Comparison of ENCODE assay signal across 1 cellular context in the genomic region with DNA sequence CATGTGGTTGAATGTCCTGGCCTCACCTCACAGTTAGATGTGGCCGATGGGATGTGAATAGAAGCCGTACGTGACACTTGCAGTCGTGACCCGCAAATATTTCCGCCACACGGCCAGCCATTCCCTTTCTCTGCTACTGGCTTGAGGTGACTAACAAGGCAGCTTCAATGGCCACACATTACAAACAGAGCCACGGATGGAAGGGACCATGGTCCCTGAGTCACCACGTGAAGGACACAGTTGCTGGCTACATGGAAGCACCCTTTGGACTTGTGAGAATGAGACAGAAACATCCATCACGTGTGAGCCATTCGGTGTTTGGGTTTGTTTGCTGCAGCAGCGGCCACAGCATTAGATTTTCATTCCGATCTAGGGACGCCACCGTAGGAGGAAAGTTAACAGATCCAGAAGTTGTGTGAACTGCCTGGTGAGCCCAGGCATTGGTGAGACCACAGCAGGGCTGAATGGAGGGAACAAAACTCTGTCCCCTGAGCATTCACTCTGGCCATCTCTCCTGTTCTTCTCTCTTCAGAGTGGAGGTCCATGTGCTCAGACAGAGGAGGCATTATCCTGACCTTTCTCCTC.
TF ChIP-seq lines count a peak whose summit lies in the region.

No MANE protein-coding gene starts in this region.

TF ChIP-seq in HepG2, 621 proteins besides CTCF, POLR2A, EP300 and RAD21 (continued from another document and continues in another):
- TF ChIP-seq, protein P1, sequence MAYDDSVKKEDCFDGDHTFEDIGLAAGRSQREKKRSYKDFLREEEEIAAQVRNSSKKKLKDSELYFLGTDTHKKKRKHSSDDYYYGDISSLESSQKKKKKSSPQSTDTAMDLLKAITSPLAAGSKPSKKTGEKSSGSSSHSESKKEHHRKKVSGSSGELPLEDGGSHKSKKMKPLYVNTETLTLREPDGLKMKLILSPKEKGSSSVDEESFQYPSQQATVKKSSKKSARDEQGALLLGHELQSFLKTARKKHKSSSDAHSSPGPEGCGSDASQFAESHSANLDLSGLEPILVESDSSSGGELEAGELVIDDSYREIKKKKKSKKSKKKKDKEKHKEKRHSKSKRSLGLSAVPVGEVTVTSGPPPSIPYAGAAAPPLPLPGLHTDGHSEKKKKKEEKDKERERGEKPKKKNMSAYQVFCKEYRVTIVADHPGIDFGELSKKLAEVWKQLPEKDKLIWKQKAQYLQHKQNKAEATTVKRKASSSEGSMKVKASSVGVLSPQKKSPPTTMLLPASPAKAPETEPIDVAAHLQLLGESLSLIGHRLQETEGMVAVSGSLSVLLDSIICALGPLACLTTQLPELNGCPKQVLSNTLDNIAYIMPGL (CRISPR knock-in tag; IDR thresholded peaks at IDR 0.05; ENCODE audit: borderline replicate concordance in 1 of 2, low read depth in 1 of 2): peak; percentile 33 to 54; a peak in 1 of 4 replicates
- TF ChIP-seq ZNF678 (CRISPR knock-in tag; IDR thresholded peaks at IDR 0.05) (no peak), PLRG1 (conservative IDR thresholded peaks at IDR 0.05) (no peak), HNRNPUL1 (IDR thresholded peaks at IDR 0.05; ENCODE audit: low read depth, low read length) (no peak), CREB3 (CRISPR knock-in tag; IDR thresholded peaks at IDR 0.05) (no peak), ZNF546 (CRISPR knock-in tag; conservative IDR thresholded peaks at IDR 0.05) (no peak), ZZZ3 (CRISPR knock-in tag; IDR thresholded peaks at IDR 0.05; ENCODE audit: borderline replicate concordance) (no peak; the same call in 1 of the 2 replicates), ZFP41 (CRISPR knock-in tag; IDR thresholded peaks at IDR 0.05; ENCODE audit: borderline replicate concordance) (0 out of 2 replicates have a peak, but pooled peaks have one; percentile 53), NRL (CRISPR knock-in tag; IDR thresholded peaks at IDR 0.05; ENCODE audit: borderline replicate concordance) (no peak), SATB2 (CRISPR knock-in tag; IDR thresholded peaks at IDR 0.05) (no peak), ATF6 (CRISPR knock-in tag; conservative IDR thresholded peaks at IDR 0.05) (peak; percentile 36; the same call in 1 of the 2 replicates), ZNF672 (CRISPR knock-in tag; IDR thresholded peaks at IDR 0.05) (no peak), TOPORS (CRISPR knock-in tag; IDR thresholded peaks at IDR 0.05) (no peak), MLX (CRISPR knock-in tag; IDR thresholded peaks at IDR 0.05) (peak; percentile 88; the same call in 1 of the 2 replicates), ZNF446 (CRISPR knock-in tag; IDR thresholded peaks at IDR 0.05) (peak; percentile 76), TOE1 (CRISPR knock-in tag; IDR thresholded peaks at IDR 0.05) (no peak), ZNF749 (CRISPR knock-in tag; IDR thresholded peaks at IDR 0.05; ENCODE audit: borderline replicate concordance) (no peak), ZSCAN31 (CRISPR knock-in tag; IDR thresholded peaks at IDR 0.05; ENCODE audit: low read depth) (no peak; the same call in 1 of the 2 replicates), MXD3 (CRISPR knock-in tag; IDR thresholded peaks at IDR 0.05) (no peak), ZNF121 (CRISPR knock-in tag; IDR thresholded peaks at IDR 0.05) (no peak), MTF1 (CRISPR knock-in tag; IDR thresholded peaks at IDR 0.05) (no peak), RBM22 (optimal IDR thresholded peaks at IDR 0.05; ENCODE audit: low read length) (no peak), ZNF616 (CRISPR knock-in tag; IDR thresholded peaks at IDR 0.05; ENCODE audit: low read depth) (no peak), ATRX (CRISPR knock-in tag; IDR thresholded peaks at IDR 0.05; ENCODE audit: borderline replicate concordance) (no peak), FOSL2 (CRISPR knock-in tag; IDR thresholded peaks at IDR 0.05) (peak; percentile 93), MEIS2 (CRISPR knock-in tag; IDR thresholded peaks at IDR 0.05) (0 out of 2 replicates have a peak, but pooled peaks have one; percentile 27), GATA4 (IDR thresholded peaks at IDR 0.05; ENCODE audit: borderline replicate concordance, low read depth) (no peak), ZBTB33 (CRISPR knock-in tag; IDR thresholded peaks at IDR 0.05) (peak; percentile 92), FOXP4 (CRISPR knock-in tag; IDR thresholded peaks at IDR 0.05) (no peak), ZNF138 (CRISPR knock-in tag; IDR thresholded peaks at IDR 0.05; ENCODE audit: low read depth) (no peak), MED13 (CRISPR knock-in tag; IDR thresholded peaks at IDR 0.05) (no peak), FIP1L1 (IDR thresholded peaks at IDR 0.05; ENCODE audit: borderline replicate concordance, insufficient read depth, low read depth, low read length) (no peak), GPBP1L1 (CRISPR knock-in tag; IDR thresholded peaks at IDR 0.05) (no peak)
- TF ChIP-seq, protein P2, sequence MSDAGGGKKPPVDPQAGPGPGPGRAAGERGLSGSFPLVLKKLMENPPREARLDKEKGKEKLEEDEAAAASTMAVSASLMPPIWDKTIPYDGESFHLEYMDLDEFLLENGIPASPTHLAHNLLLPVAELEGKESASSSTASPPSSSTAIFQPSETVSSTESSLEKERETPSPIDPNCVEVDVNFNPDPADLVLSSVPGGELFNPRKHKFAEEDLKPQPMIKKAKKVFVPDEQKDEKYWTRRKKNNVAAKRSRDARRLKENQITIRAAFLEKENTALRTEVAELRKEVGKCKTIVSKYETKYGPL (CRISPR knock-in tag; IDR thresholded peaks at IDR 0.05): no peak
- TF ChIP-seq, protein P3, sequence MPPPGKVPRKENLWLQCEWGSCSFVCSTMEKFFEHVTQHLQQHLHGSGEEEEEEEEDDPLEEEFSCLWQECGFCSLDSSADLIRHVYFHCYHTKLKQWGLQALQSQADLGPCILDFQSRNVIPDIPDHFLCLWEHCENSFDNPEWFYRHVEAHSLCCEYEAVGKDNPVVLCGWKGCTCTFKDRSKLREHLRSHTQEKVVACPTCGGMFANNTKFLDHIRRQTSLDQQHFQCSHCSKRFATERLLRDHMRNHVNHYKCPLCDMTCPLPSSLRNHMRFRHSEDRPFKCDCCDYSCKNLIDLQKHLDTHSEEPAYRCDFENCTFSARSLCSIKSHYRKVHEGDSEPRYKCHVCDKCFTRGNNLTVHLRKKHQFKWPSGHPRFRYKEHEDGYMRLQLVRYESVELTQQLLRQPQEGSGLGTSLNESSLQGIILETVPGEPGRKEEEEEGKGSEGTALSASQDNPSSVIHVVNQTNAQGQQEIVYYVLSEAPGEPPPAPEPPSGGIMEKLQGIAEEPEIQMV (CRISPR knock-in tag; IDR thresholded peaks at IDR 0.05; ENCODE audit: low read depth): no peak
- TF ChIP-seq, protein P4, sequence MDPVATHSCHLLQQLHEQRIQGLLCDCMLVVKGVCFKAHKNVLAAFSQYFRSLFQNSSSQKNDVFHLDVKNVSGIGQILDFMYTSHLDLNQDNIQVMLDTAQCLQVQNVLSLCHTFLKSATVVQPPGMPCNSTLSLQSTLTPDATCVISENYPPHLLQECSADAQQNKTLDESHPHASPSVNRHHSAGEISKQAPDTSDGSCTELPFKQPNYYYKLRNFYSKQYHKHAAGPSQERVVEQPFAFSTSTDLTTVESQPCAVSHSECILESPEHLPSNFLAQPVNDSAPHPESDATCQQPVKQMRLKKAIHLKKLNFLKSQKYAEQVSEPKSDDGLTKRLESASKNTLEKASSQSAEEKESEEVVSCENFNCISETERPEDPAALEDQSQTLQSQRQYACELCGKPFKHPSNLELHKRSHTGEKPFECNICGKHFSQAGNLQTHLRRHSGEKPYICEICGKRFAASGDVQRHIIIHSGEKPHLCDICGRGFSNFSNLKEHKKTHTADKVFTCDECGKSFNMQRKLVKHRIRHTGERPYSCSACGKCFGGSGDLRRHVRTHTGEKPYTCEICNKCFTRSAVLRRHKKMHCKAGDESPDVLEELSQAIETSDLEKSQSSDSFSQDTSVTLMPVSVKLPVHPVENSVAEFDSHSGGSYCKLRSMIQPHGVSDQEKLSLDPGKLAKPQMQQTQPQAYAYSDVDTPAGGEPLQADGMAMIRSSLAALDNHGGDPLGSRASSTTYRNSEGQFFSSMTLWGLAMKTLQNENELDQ (CRISPR knock-in tag; IDR thresholded peaks at IDR 0.05; ENCODE audit: borderline replicate concordance): no peak
- TF ChIP-seq, protein P5, sequence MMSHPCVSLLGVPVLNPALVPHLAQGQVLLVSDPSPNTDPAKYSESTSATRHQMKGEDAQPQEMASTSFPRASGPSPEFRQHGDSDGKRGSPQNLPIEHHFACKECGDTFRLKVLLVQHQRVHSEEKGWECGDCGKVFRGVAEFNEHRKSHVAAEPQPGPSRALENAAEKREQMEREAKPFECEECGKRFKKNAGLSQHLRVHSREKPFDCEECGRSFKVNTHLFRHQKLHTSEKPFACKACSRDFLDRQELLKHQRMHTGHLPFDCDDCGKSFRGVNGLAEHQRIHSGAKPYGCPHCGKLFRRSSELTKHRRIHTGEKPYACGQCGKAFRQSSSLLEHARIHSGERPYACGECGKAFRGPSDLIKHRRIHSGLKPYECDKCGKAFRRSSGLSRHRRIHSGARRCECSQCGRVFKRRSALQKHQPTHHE (CRISPR knock-in tag; IDR thresholded peaks at IDR 0.05; ENCODE audit: borderline replicate concordance): 0 out of 2 replicates have a peak, but pooled peaks have one; percentile 44
- TF ChIP-seq, protein P6, sequence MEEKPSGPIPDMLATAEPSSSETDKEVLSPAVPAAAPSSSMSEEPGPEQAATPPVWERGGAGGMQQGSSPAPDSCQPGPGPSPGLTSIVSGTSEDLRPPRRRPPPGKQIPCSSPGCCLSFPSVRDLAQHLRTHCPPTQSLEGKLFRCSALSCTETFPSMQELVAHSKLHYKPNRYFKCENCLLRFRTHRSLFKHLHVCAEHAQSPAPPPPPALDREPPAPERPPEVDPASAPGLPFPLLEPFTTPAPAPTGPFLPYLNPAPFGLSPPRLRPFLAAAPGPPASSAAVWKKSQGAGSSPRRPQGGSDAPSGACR (CRISPR knock-in tag; IDR thresholded peaks at IDR 0.05): peak; percentile 82; the same call in 1 of the 2 replicates
